In the genomic region with DNA sequence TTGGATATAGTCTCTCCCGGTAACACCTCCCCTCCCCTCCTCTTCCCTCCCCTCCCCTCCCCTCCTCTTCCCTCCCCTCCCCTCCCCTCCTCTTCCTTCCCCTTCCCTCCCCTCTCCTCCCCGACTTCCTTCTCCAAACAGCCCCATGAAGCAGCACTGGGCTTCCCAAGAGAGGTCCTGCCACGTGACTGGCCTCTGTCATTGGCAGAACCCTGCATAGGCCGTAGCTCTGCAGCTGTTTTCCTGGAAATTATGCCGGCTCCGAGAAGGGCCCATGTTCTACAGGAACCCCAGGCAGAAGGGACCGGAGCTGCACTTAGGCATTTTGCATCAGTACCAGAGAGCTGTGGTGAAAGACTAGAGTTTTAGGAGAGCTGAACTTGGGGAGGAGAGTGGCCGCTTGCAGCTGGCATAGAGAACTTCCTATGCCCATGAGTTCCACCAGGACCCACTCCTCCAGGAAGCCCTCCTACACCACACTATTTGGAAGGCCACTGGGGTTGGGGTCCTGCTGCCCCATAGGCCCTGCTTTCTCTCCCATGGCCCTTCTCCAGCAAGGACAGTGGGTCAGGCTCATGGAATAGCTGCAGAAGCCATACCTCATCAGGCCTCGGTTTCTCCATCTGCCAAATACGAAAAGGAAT, we compare ENCODE assay signal across 12 cellular contexts. TPM values are rescaled to one million over a fixed set of nuclear protein-coding genes. Genes with fewer than 3 reads are reported as not detected.
DNase-seq lines count a peak whose midpoint lies in the region; ATAC-seq and TF ChIP-seq lines count a peak whose summit lies in the region.
"Had no signal": no experiment of that assay in that cellular context is flagged by ENCODE, and none has a peak within 500 bp of the region (broad histone marks: within the 10 kb centered on the region; RNA-seq: fewer than 3 reads in every experiment).

No MANE protein-coding gene starts in this region.

- ATAC-seq in HG03442 (IDR thresholded peaks at IDR 0.05; ENCODE audit: unreplicated experiment), result no peak
- ATAC-seq in HG03159 (IDR thresholded peaks at IDR 0.05; ENCODE audit: unreplicated experiment), result no peak
- ATAC-seq: HCT116 had no signal

- no peaks in the 10 kb centered on the region for H3K27me3 ChIP-seq in neutrophil

- no peak overlapping the region for H3K4me3 ChIP-seq in fibroblast of villous mesenchyme (ENCODE audit: low read depth, low read length)
- peak overlapping the region; percentile 38 to 98 for H3K4me3 ChIP-seq in neutrophil (ENCODE audit: low read depth in 1 of 2, low read length in 1 of 2)

- H3K36me3 ChIP-seq in neutrophil, result no peaks in the 10 kb centered on the region

- peak; percentile 23 to 31 for DNase-seq in AML-193 (lab: John Stamatoyannopoulos, UW)
- DNase-seq in OCI-M1 (lab: John Stamatoyannopoulos, UW), result peak; percentile 81
- peak; percentile 44 for DNase-seq in fibroblast of villous mesenchyme (ENCODE audit: low read depth)
- no peak for DNase-seq in activated gamma-delta T cell (lab: John Stamatoyannopoulos, UW)
- no peak for DNase-seq in retina
- DNase-seq: NCI-H2171 treated with DMSO at 0.1 percent for 48 hours; stimulated activated CD4-positive, alpha-beta T cell treated with anti-CD3 and anti-CD28 coated beads, Interleukin-4, amount 100 ng/mL, for 4 hours had no signal

- H3K4me1 ChIP-seq in neutrophil (ENCODE audit: control insufficient read depth in 1 of 2, insufficient read depth in 1 of 2, low read depth in 1 of 2, low read length in 1 of 2), result peaks cover 83 to 95% of the 10 kb centered on the region in 2 experiments

- peak overlapping the region; percentile 97 for H3K27ac ChIP-seq in neutrophil

- TF ChIP-seq CTCF in fibroblast of villous mesenchyme (IDR thresholded peaks at IDR 0.05; ENCODE audit: insufficient read depth, low read depth, low read length), result no peak
- peak; percentile 13 for TF ChIP-seq CTCF in neutrophil (IDR thresholded peaks at IDR 0.05)

- H3K9me3 ChIP-seq in neutrophil, result no peaks in the 10 kb centered on the region

RNA-seq across cellular contexts. Expression of gene TNFAIP2, which starts 5.1 kb away (rescaled TPM):
- total RNA-seq in fibroblast of villous mesenchyme, result 122 and 240 TPM in 2 replicates

RNA-seq across cellular contexts. Expression of gene EXOC3L4, which starts 23.6 kb away (rescaled TPM):
- total RNA-seq in fibroblast of villous mesenchyme, result under 0.01 TPM in 1 of 2 replicates, not detected in the other
- total RNA-seq: T-helper 1 cell treated with Interleukin-12 subunit alpha and Interleukin-12 subunit beta and Interleukin-4 antibody, amounts not matched to agents 30 ng/mL and 1 ng/mL, for 36 hours had no signal

RNA-seq across cellular contexts. Expression of gene LBHD2, which starts 34.1 kb away (rescaled TPM):
- total RNA-seq in fibroblast of villous mesenchyme, result not detected in 2 replicates
- total RNA-seq: T-helper 1 cell treated with Interleukin-12 subunit alpha and Interleukin-12 subunit beta and Interleukin-4 antibody, amounts not matched to agents 30 ng/mL and 1 ng/mL, for 36 hours had no signal

Comparison
In these comparisons a context has a peak if more than half of its experiments do, and no peak if none do; other contexts are left out.
1. DNase-seq: peak in AML-193 (2 of 2), OCI-M1 (single experiment) and fibroblast of villous mesenchyme (single experiment); none in activated gamma-delta T cell (single experiment) and retina (single experiment).